In the genomic region with DNA sequence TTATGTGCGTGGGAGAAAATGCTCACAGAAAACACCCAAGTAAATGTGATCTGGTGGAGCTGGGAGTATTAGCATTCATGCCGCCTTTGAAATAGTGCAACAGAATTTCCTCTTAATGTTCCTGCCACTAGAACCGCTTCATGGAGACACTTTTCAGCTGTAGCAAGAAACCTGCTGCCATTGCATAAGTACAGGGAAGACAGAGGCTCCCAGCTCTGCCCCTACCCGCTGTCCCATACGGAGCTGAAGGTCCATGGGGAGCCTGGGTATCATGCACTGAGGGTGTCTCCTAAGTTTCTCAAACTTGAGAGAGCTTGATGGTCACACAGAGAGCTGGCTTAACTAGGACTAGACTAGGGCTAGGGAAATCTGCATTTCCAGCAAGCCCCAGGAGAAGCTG, we compare ENCODE assay signal across 22 cellular contexts. TPM values are rescaled to one million over a fixed set of nuclear protein-coding genes. Genes with fewer than 3 reads are reported as not detected.
A peak's percentile ranks its signal among the peaks of the same experiment; 100 is the strongest.
DNase-seq lines count a peak whose midpoint lies in the region; ATAC-seq, FAIRE-seq and TF ChIP-seq lines count a peak whose summit lies in the region.
"Had no signal": no experiment of that assay in that cellular context is flagged by ENCODE, and none has a peak within 500 bp of the region (broad histone marks: within the 10 kb centered on the region; RNA-seq: fewer than 3 reads in every experiment).

No MANE protein-coding gene starts in this region.

- no peaks in the 10 kb centered on the region for H3K36me3 Mint-ChIP-seq in type B pancreatic cell
- H3K36me3 Mint-ChIP-seq: activated naive CD8-positive, alpha-beta T cell had no signal

- H3K4me2 ChIP-seq in A549, result peak overlapping the region; percentile 93
- H3K4me2 ChIP-seq in endothelial cell of umbilical vein (ENCODE audit: insufficient read depth, low read length), result peak overlapping the region; percentile 71

- intact Hi-C loops in endothelial cell of umbilical vein (cut with micrococcal nuclease), result no loop called here

- no peak for TF ChIP-seq RAD21 in A549 (conservative IDR thresholded peaks at IDR 0.05 in 1 of 2, IDR thresholded peaks at IDR 0.05 in 1 of 2)

- H3K27me3 ChIP-seq in endothelial cell of umbilical vein (ENCODE audit: control insufficient read depth in 2 of 2, insufficient read depth in 2 of 2, low read length in 2 of 2), result no peaks in the 10 kb centered on the region
- H3K27me3 ChIP-seq: left lung had no signal

- no peaks in the 10 kb centered on the region for H3K27me3 Mint-ChIP-seq in type B pancreatic cell

- FAIRE-seq in A549 (lab: Jason Lieb, UNC) (no peak), endothelial cell of umbilical vein (lab: Jason Lieb, UNC) (no peak)
- FAIRE-seq: GM12892, H54 had no signal

- H3K9me3 ChIP-seq in A549 (no peaks in the 10 kb centered on the region), endothelial cell of umbilical vein (replicated peaks; ENCODE audit: control insufficient read depth, insufficient read depth, low read length) (no peaks in the 10 kb centered on the region)
- H3K9me3 ChIP-seq: Caco-2, left lung had no signal

- no peak overlapping the region for H3K4me3 Mint-ChIP-seq in type B pancreatic cell
- H3K4me3 Mint-ChIP-seq: activated naive CD8-positive, alpha-beta T cell; activated T-cell treated with anti-CD3 and anti-CD28 coated beads, Interleukin-2, amount 50 U/mL, for 4 hours had no signal

- peak overlapping the region; percentile 88 to 92 for H3K27ac ChIP-seq in A549
- H3K27ac ChIP-seq in endothelial cell of umbilical vein (ENCODE audit: insufficient read depth, low read depth, low read length), result peak overlapping the region; percentile 92
- H3K27ac ChIP-seq: cardiac muscle cell, left lung, SK-N-MC had no signal

- no peak overlapping the region for H3K27ac Mint-ChIP-seq in type B pancreatic cell
- H3K27ac Mint-ChIP-seq: activated naive CD8-positive, alpha-beta T cell had no signal

- H3K9ac ChIP-seq in endothelial cell of umbilical vein (replicated peaks; ENCODE audit: extremely low read depth, insufficient read depth, low read length), result no peak overlapping the region

- H3K4me3 ChIP-seq in A549 (peak overlapping the region; percentile 30; the same call in 2 of the 3 replicates), endothelial cell of umbilical vein (replicated peaks in 1 of 3; ENCODE audit: insufficient read depth in 1 of 3, low read depth in 1 of 3, low read length in 3 of 3) (no peak overlapping the region)
- H3K4me3 ChIP-seq: cardiac muscle cell, left lung, SK-N-MC had no signal

- H4K20me1 ChIP-seq in endothelial cell of umbilical vein (replicated peaks; ENCODE audit: control insufficient read depth, extremely low read depth, insufficient read depth, low read length), result peaks cover 6% of the 10 kb centered on the region

- no peak overlapping the region for H2AFZ ChIP-seq in endothelial cell of umbilical vein (ENCODE audit: low read depth, low read length)

- 38% methylated on average over 5 of the region's 5 CpGs for WGBS in A549 (ENCODE audit: missing lambda C conversion rate)

- H3K4me1 ChIP-seq in A549 (peaks cover 98% of the 10 kb centered on the region), endothelial cell of umbilical vein (ENCODE audit: control insufficient read depth, extremely low read depth, insufficient read depth, low read length) (peaks cover 98% of the 10 kb centered on the region)

- H3K9me1 ChIP-seq in endothelial cell of umbilical vein (replicated peaks; ENCODE audit: control insufficient read depth, extremely low read depth, insufficient read depth, low read length), result peaks cover 4% of the 10 kb centered on the region

- peaks cover 100% of the 10 kb centered on the region for H3K79me2 ChIP-seq in endothelial cell of umbilical vein (ENCODE audit: control insufficient read depth, insufficient read depth, low read length)

- BruUV-seq in endothelial cell of umbilical vein (replicated peaks; lab: Mats Ljungman, UMichigan), result no TSS peak

- ATAC-seq in A549, result peak in 1 of 2 experiments; percentile 1; a peak in 2 of 6 replicates
- peak; percentile 15 for ATAC-seq in GM19351 (IDR thresholded peaks at IDR 0.05; ENCODE audit: unreplicated experiment)
- ATAC-seq in HG03432 (IDR thresholded peaks at IDR 0.05; ENCODE audit: unreplicated experiment), result peak; percentile 4
- ATAC-seq in GM21367 (IDR thresholded peaks at IDR 0.05; ENCODE audit: unreplicated experiment), result no peak
- ATAC-seq in HG02763 (IDR thresholded peaks at IDR 0.05; ENCODE audit: unreplicated experiment), result no peak
- ATAC-seq: activated T-cell treated with anti-CD3 and anti-CD28 coated beads, Interleukin-2, amount 50 U/mL, for 4 hours had no signal

- TF ChIP-seq CTCF in A549 (IDR thresholded peaks at IDR 0.05) (no peak), endothelial cell of umbilical vein (IDR thresholded peaks at IDR 0.05; ENCODE audit: extremely low read depth in 1 of 2, insufficient read depth in 1 of 2, low read depth in 1 of 2, low read length in 2 of 2) (no peak), type B pancreatic cell (conservative IDR thresholded peaks at IDR 0.05) (no peak)

- H3K4me1 Mint-ChIP-seq in type B pancreatic cell (ENCODE audit: unreplicated experiment), result peaks cover 23% of the 10 kb centered on the region

- peak in 1 of 2 experiments; percentile 28; a peak in 1 of 5 replicates for TF ChIP-seq EP300 in A549 (IDR thresholded peaks at IDR 0.05)

- dilution Hi-C loops in endothelial cell of umbilical vein (cut with MboI; ENCODE audit: extremely low pct_ligation_motif_present, low sequenced_read_pairs), result no loop called here

- peaks cover 0 to 14% of the 10 kb centered on the region in 2 experiments for H3K36me3 ChIP-seq in endothelial cell of umbilical vein (ENCODE audit: control insufficient read depth in 2 of 2, extremely low read depth in 1 of 2, insufficient read depth in 2 of 2, low read length in 2 of 2)
- H3K36me3 ChIP-seq: cardiac muscle cell, left lung had no signal

- CTCF ChIA-PET in A549 (lab: Yijun Ruan, JAX), result interaction anchor here (0.8 to 3.4 kb wide), 11 partner anchors 9 to 102 kb away, joined by 3 to 18 read pairs (median 4); no protein-coding TSS in a partner anchor
- CTCF ChIA-PET in endothelial cell of umbilical vein (lab: Charles Lee), result interaction anchor here (1.1 to 4.5 kb wide), 7 partner anchors 9 to 54 kb away, joined by 3 to 16 read pairs (median 4); no protein-coding TSS in a partner anchor

- POLR2A ChIA-PET in A549 (lab: Yijun Ruan, JAX), result interaction anchor here (0.6 to 1.9 kb wide), 4 partner anchors 49 to 163 kb away, joined by 3 to 5 read pairs (median 4); partner anchors contain the start of gene CRIM1
- POLR2A ChIA-PET in endothelial cell of umbilical vein (lab: Charles Lee), result interaction anchor here (0.7 kb wide), 1 partner anchor 8 kb away, joined by 3 read pairs; no protein-coding TSS in a partner anchor

- TF ChIP-seq POLR2A in A549 (IDR thresholded peaks at IDR 0.05; ENCODE audit: low read length), result no peak
- TF ChIP-seq POLR2A in endothelial cell of umbilical vein (IDR thresholded peaks at IDR 0.05; ENCODE audit: low read depth, low read length), result no peak

- peak in 1 of 2 experiments; percentile 53 for DNase-seq in A549 (ENCODE audit: low read depth in 1 of 2, low spot score in 1 of 2)
- DNase-seq in endothelial cell of umbilical vein (ENCODE audit: low read depth, low spot score), result no peak
- DNase-seq in stimulated activated naive CD4-positive, alpha-beta T cell treated with Interleukin-2 at 50 U/mL for 16 hours (lab: John Stamatoyannopoulos, UW), result no peak
- no peak for DNase-seq in type B pancreatic cell (ENCODE audit: extremely low spot score, unreplicated experiment)
- DNase-seq: activated T-cell treated with anti-CD3 and anti-CD28 coated beads, Interleukin-2, amount 50 U/mL, for 4 hours; Caco-2; effector CD8-positive, alpha-beta T cell; Karpas-422; left lung; NCI-H1436 treated with DMSO at 0.1 percent for 48 hours; NCI-H226; posterior cingulate gyrus; stimulated activated naive CD4-positive, alpha-beta T cell had no signal

- no peaks in the 10 kb centered on the region for H3K9me3 Mint-ChIP-seq in type B pancreatic cell
- H3K9me3 Mint-ChIP-seq: activated T-cell treated with anti-CD3 and anti-CD28 coated beads, Interleukin-2, amount 50 U/mL, for 4 hours had no signal

TF ChIP-seq in A549, 52 proteins besides CTCF, POLR2A, EP300 and RAD21 (continues in another document):
- TF ChIP-seq RCOR1 (IDR thresholded peaks at IDR 0.05; ENCODE audit: low read depth, low read length) (no peak), HOXB5 (CRISPR knock-in tag; IDR thresholded peaks at IDR 0.05) (peak; percentile 53; the same call in 1 of the 2 replicates), TP53 (CRISPR knock-in tag; IDR thresholded peaks at IDR 0.05) (0 out of 2 replicates have a peak, but pooled peaks have one; percentile 49), HOXB13 (CRISPR knock-in tag; IDR thresholded peaks at IDR 0.05; ENCODE audit: low read depth) (peak; percentile 50; the same call in 1 of the 2 replicates), BHLHE40 (IDR thresholded peaks at IDR 0.05; ENCODE audit: low read depth, low read length) (no peak)

TF ChIP-seq in endothelial cell of umbilical vein, 7 proteins besides CTCF, POLR2A, EP300 and RAD21 (continues in another document):
- TF ChIP-seq GATA2 (IDR thresholded peaks at IDR 0.05; ENCODE audit: insufficient read depth, insufficient read length, low read depth, low read length), result no peak
- TF ChIP-seq, protein P1, sequence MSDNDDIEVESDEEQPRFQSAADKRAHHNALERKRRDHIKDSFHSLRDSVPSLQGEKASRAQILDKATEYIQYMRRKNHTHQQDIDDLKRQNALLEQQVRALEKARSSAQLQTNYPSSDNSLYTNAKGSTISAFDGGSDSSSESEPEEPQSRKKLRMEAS (IDR thresholded peaks at IDR 0.05; ENCODE audit: insufficient read depth, insufficient read length), result no peak
- no peak for TF ChIP-seq JUN (IDR thresholded peaks at IDR 0.05; ENCODE audit: borderline replicate concordance, insufficient read depth, insufficient read length, low read depth)
- TF ChIP-seq MYC (IDR thresholded peaks at IDR 0.05; ENCODE audit: low read depth, low read length), result no peak
- TF ChIP-seq FOS (IDR thresholded peaks at IDR 0.05; ENCODE audit: borderline replicate concordance, insufficient read depth, low read length), result no peak

RNA-seq across cellular contexts. Expression of gene CRIM1, which starts 49.6 kb away (rescaled TPM):
- 208 and 275 TPM in 2 replicates for polyA plus RNA-seq in A549 (2011; rRNA removed)
- 133 and 166 TPM in 2 replicates for polyA plus RNA-seq in A549 (2012; cell fraction: cytosol; rRNA removed)
- 215 and 283 TPM in 2 replicates for polyA plus RNA-seq in A549 (2012; cell fraction: nucleus; rRNA removed)
- polyA plus RNA-seq in A549 (2017; fragmentation: RNase III; extraction: RNeasy Plus Mini Kit Qiagen cat#74134 plus additional on column Dnase treatment), result 127 to 135 TPM (median 130 TPM) in 3 replicates
- polyA minus RNA-seq in A549 (2011; rRNA and poly(A)+ RNA removed), result 997 and 1,171 TPM in 2 replicates
- total RNA-seq in endothelial cell of umbilical vein, result 649 and 675 TPM in 2 replicates
- 422 and 462 TPM in 2 replicates for polyA plus RNA-seq in endothelial cell of umbilical vein
- 397 and 400 TPM in 2 replicates for polyA plus RNA-seq in endothelial cell of umbilical vein (2011; cell fraction: cytosol; rRNA removed)
- 406 and 467 TPM in 2 replicates for polyA plus RNA-seq in endothelial cell of umbilical vein (2011; cell fraction: nucleus; rRNA removed)
- 369 and 389 TPM in 2 replicates for polyA plus RNA-seq in endothelial cell of umbilical vein (2012)
- polyA minus RNA-seq in endothelial cell of umbilical vein, result 1,644 and 1,810 TPM in 2 replicates
- 271 TPM for polyA minus RNA-seq in endothelial cell of umbilical vein (2011; cell fraction: cytosol; rRNA and poly(A)+ RNA removed)
- polyA minus RNA-seq in endothelial cell of umbilical vein (2011; cell fraction: nucleus; rRNA and poly(A)+ RNA removed), result 1,549 and 1,599 TPM in 2 replicates
- total RNA-seq in type B pancreatic cell (ENCODE audit: low replicate concordance), result 24.4 and 30.3 TPM in 2 replicates

Comparison
In these comparisons a context has a peak if more than half of its experiments do, and no peak if none do; other contexts are left out.
1. ATAC-seq: peak in GM19351 (single experiment) and HG03432 (single experiment); none in GM21367 (single experiment) and HG02763 (single experiment).
2. RNA of gene CRIM1, which starts 49.6 kb away (total RNA-seq): 649 to 675 TPM in endothelial cell of umbilical vein; 24.4 to 30.3 TPM in type B pancreatic cell; every median in the first group is over 10 times any median in the second.